Comparison of ENCODE assay signal across 24 cellular contexts in the genomic region with DNA sequence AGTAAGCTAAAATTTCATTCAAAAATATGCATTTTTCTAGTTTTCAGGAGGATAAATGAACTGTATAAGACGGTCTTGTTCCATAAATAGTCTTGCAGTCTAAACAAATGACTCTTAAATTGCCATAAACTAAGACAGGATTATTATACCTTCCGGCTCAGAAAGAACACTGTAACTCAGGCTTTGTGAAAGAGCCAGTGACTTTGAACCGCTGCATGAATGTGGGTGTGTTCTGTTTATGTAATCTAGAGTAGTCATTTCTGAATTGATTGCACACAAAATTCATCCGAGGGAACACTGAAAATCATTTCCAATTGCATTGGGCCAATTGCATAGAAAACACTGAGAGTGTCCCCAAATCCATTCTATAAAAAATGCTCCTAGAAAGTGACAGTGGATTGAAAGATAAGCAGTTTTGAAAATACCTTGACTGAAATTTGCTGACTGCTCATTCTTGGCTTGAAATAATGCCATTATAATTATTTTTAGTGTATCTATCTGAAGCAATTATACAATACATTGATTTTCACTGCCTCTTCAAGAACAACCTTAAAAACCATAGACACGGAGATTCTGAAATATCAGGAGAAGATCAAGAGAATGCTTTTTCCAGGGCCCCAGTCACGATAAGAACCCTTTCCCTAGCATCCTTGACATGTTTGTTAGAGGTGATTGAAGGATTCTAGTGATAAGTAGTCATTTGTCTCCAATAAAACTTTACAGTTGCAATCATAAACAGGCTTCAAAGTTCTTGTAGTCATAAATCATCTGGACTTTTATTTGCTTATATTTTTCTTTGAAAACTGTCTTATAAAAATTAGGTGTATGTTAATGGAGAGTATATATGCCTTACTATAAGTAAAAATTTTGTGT. TPM values are rescaled to one million over a fixed set of nuclear protein-coding genes. Genes with fewer than 3 reads are reported as not detected.
A peak's percentile ranks its signal among the peaks of the same experiment; 100 is the strongest.
DNase-seq lines count a peak whose midpoint lies in the region; ATAC-seq and TF ChIP-seq lines count a peak whose summit lies in the region.
"Had no signal": no experiment of that assay in that cellular context is flagged by ENCODE, and none has a peak within 500 bp of the region (broad histone marks: within the 10 kb centered on the region; RNA-seq: fewer than 3 reads in every experiment).

No MANE protein-coding gene starts in this region.

- no peak for ATAC-seq in IMR-90 (ENCODE audit: low read depth)
- ATAC-seq: PC-3 had no signal

- H2BK15ac ChIP-seq in IMR-90 (ENCODE audit: low read depth, low read length) = no peak overlapping the region

- no peak overlapping the region for H3K27ac ChIP-seq in IMR-90 (ENCODE audit: insufficient read depth, low read length)

- POLR2A ChIA-PET in IMR-90 (lab: Charles Lee; ENCODE audit: unreplicated experiment) = no interaction called here

- CTCF ChIA-PET in IMR-90 (lab: Yijun Ruan, JAX) = no interaction called here

- H4K5ac ChIP-seq in IMR-90 (ENCODE audit: low read depth, low read length) = no peak overlapping the region

- no peak overlapping the region for H3K4me2 ChIP-seq in IMR-90 (ENCODE audit: low read depth, low read length)

- no peaks in the 10 kb centered on the region for H3K4me1 ChIP-seq in IMR-90 (ENCODE audit: control insufficient read depth, insufficient read depth, low read length)
- H3K4me1 ChIP-seq: HAP-1 had no signal

- no peak overlapping the region for H3K14ac ChIP-seq in IMR-90 (replicated peaks; ENCODE audit: low read depth, low read length)

- no peak overlapping the region for H2AK9ac ChIP-seq in IMR-90 (replicated peaks; ENCODE audit: low read depth, low read length, poor library complexity)

- peak; percentile 6 for DNase-seq in H4 (ENCODE audit: low spot score)
- DNase-seq in IMR-90 = no peak
- peak; percentile 14 for DNase-seq in amniotic epithelial cell (ENCODE audit: low read depth)
- peak; percentile 27 for DNase-seq in mucosa of gallbladder (ENCODE audit: low spot score)
- DNase-seq in RPMI8226 = no peak
- DNase-seq in NCI-H1092 treated with DMSO at 0.1 percent for 48 hours (lab: John Stamatoyannopoulos, UW) = no peak
- DNase-seq in NCI-H748 (lab: John Stamatoyannopoulos, UW; ENCODE audit: unreplicated experiment) = no peak
- DNase-seq: AML-193; CD4-positive, alpha-beta T cell; Karpas-422; MM.1S; NCI-H1417; NCI-H1694; NCI-H524; NCI-H774; SHP77 had no signal

- H4K91ac ChIP-seq in IMR-90 (ENCODE audit: insufficient read depth, low read depth, low read length) = no peak overlapping the region

- H3K9ac ChIP-seq in IMR-90 (ENCODE audit: low read depth, low read length) = no peak overlapping the region
- H3K9ac ChIP-seq: BLaER1 treated with 17β-estradiol and CSF1 and Interleukin-3, amounts not matched to agents 10 nM and 100 nM had no signal

- no peak overlapping the region for H2BK5ac ChIP-seq in IMR-90 (ENCODE audit: low read depth, low read length, poor library complexity, severe bottlenecking)

- no peaks in the 10 kb centered on the region for H3K27me3 ChIP-seq in IMR-90 (ENCODE audit: control insufficient read depth, insufficient read depth, low read length)
- H3K27me3 ChIP-seq: BLaER1 treated with 17β-estradiol and CSF1 and Interleukin-3, amounts not matched to agents 10 nM and 100 nM had no signal

- no TSS peak for BruUV-seq in IMR-90 (replicated peaks; lab: Mats Ljungman, UMichigan)

- no peaks in the 10 kb centered on the region for H3K79me1 ChIP-seq in IMR-90 (ENCODE audit: low read depth in 1 of 2, low read length in 2 of 2)

- H2AFZ ChIP-seq in IMR-90 (replicated peaks; ENCODE audit: low read length, poor library complexity) = no peak overlapping the region

- no peak overlapping the region for H2AK5ac ChIP-seq in IMR-90 (ENCODE audit: low read depth, low read length)

- no peak overlapping the region for H3K18ac ChIP-seq in IMR-90 (ENCODE audit: low read depth, low read length)

- TF ChIP-seq POLR2A in IMR-90 (IDR thresholded peaks at IDR 0.05; ENCODE audit: low read depth, low read length) = no peak

- in situ Hi-C loops in IMR-90 (cut with MboI; ENCODE audit: low sequenced_read_pairs) = no loop called here

- H3K9me3 ChIP-seq in IMR-90 (ENCODE audit: control insufficient read depth, insufficient read depth, low read length) = peaks cover 2% of the 10 kb centered on the region; the same call in 1 of the 2 replicates
- H3K9me3 ChIP-seq: BLaER1 treated with 17β-estradiol and CSF1 and Interleukin-3, amounts not matched to agents 10 nM and 100 nM; HAP-1 had no signal

- no peaks in the 10 kb centered on the region for H3K9me1 ChIP-seq in IMR-90 (ENCODE audit: insufficient read depth, low read length)

- no peak overlapping the region for H2BK120ac ChIP-seq in IMR-90 (ENCODE audit: low read depth, low read length)

- no peaks in the 10 kb centered on the region for H3K36me3 ChIP-seq in IMR-90 (ENCODE audit: control insufficient read depth, insufficient read depth, low read length)
- H3K36me3 ChIP-seq: BLaER1 treated with 17β-estradiol and CSF1 and Interleukin-3, amounts not matched to agents 10 nM and 100 nM; HAP-1 had no signal

- no peak overlapping the region for H3K56ac ChIP-seq in IMR-90 (ENCODE audit: extremely low read depth, insufficient read depth, low read length)

- no peak for TF ChIP-seq RAD21 in IMR-90 (IDR thresholded peaks at IDR 0.05; ENCODE audit: low read length)

- no peak overlapping the region for H3K4me3 ChIP-seq in IMR-90 (ENCODE audit: insufficient read depth, low read depth, low read length)
- H3K4me3 ChIP-seq: BLaER1 treated with 17β-estradiol and CSF1 and Interleukin-3, amounts not matched to agents 10 nM and 100 nM; HAP-1 had no signal

- no peaks in the 10 kb centered on the region for H4K20me1 ChIP-seq in IMR-90 (ENCODE audit: insufficient read depth, low read length)
- H4K20me1 ChIP-seq: BLaER1 treated with 17β-estradiol and CSF1 and Interleukin-3, amounts not matched to agents 10 nM and 100 nM had no signal

- H2BK20ac ChIP-seq in IMR-90 (ENCODE audit: low read depth, low read length) = no peak overlapping the region

- intact Hi-C loops in IMR-90 (cut with micrococcal nuclease) = no loop called here

- H4K8ac ChIP-seq in IMR-90 (ENCODE audit: low read depth in 2 of 2, low read length in 2 of 2) = no peak overlapping the region

- TF ChIP-seq CTCF in IMR-90 (conservative IDR thresholded peaks at IDR 0.05; ENCODE audit: low read depth, low read length) = no peak

- no CpG with 5 or more reads among the region's 6 CpGs for WGBS in IMR-90 (ENCODE audit: extremely low coverage in 2 of 2, insufficient read length in 1 of 2), 2 experiments

- no peak overlapping the region for H3K4ac ChIP-seq in IMR-90 (ENCODE audit: low read depth, low read length)

- dilution Hi-C loops in IMR-90 (cut with HindIII; ENCODE audit: low sequenced_read_pairs, unreplicated experiment) = no loop called here

- H3K23ac ChIP-seq in IMR-90 (ENCODE audit: low read depth, low read length) = no peak overlapping the region

TF ChIP-seq in IMR-90, 13 proteins besides CTCF, POLR2A, EP300 and RAD21:
- TF ChIP-seq RFX5 (IDR thresholded peaks at IDR 0.05; ENCODE audit: low read depth, low read length) (no peak), MAFK (IDR thresholded peaks at IDR 0.05; ENCODE audit: low read depth, low read length) (peak; percentile 74), MXI1 (IDR thresholded peaks at IDR 0.05; ENCODE audit: borderline replicate concordance, low read depth, low read length) (no peak)

RNA-seq across cellular contexts. Expression of a gene that starts 55.4 kb away (rescaled TPM):
- total RNA-seq in H4 (2014; rRNA removed; shearing (Covaris generic)) = not detected in 2 replicates
- total RNA-seq in IMR-90 (2012; rRNA removed) = not detected in 2 replicates
- not detected in 2 replicates for polyA plus RNA-seq in IMR-90 (2012; rRNA removed)
- not detected in 2 replicates for polyA plus RNA-seq in IMR-90 (2012; cell fraction: cytosol; rRNA removed)
- polyA plus RNA-seq in IMR-90 (2012; cell fraction: nucleus; rRNA removed; ENCODE audit: low replicate concordance) = 0.02 TPM in 1 of 2 replicates, not detected in the other
- 31.7 TPM for total RNA-seq in mucosa of gallbladder
- total RNA-seq: CD4-positive, alpha-beta T cell; Daoy; G401; PC-3; RPMI7951; SK-MEL-5; T-helper 1 cell treated with Interleukin-12 subunit alpha and Interleukin-12 subunit beta and Interleukin-4 antibody, amounts not matched to agents 30 ng/mL and 1 ng/mL, for 36 hours had no signal

Comparison
In these comparisons a context has a peak if more than half of its experiments do, and no peak if none do; other contexts are left out.
1. DNase-seq: peak in H4 (single experiment), amniotic epithelial cell (single experiment) and mucosa of gallbladder (single experiment); none in IMR-90 (single experiment), RPMI8226 (single experiment), NCI-H1092 treated with DMSO at 0.1 percent for 48 hours (single experiment) and NCI-H748 (single experiment).
2. RNA of a gene that starts 55.4 kb away (total RNA-seq): 31.7 TPM in mucosa of gallbladder (single experiment); not detected in H4 and not detected in IMR-90; every median in the first group is over 10 times any median in the second.